1 cellular context compared by ENCODE assay signal in genomic region chr15:90201150-90201943, GRCh38.
TF ChIP-seq lines count a peak whose summit lies in the region.

Gene SEMA4B (plus strand): TSS chr15:90201330. CDS start chr15:90201579, 249 bp downstream.

TF ChIP-seq in HepG2, 621 proteins besides CTCF, POLR2A, EP300 and RAD21 (continued from another document and continues in another):
- TF ChIP-seq MLXIP (CRISPR knock-in tag; IDR thresholded peaks at IDR 0.05; ENCODE audit: borderline replicate concordance), result no peak; the same call in 1 of the 2 replicates
- no peak for TF ChIP-seq ZFAT (CRISPR knock-in tag; conservative IDR thresholded peaks at IDR 0.05)
- no peak for TF ChIP-seq ZNF142 (CRISPR knock-in tag; IDR thresholded peaks at IDR 0.05)
- no peak for TF ChIP-seq MIXL1 (CRISPR knock-in tag; IDR thresholded peaks at IDR 0.05)
- peak; percentile 27; the same call in 1 of the 2 replicates for TF ChIP-seq ZNF770 (CRISPR knock-in tag; IDR thresholded peaks at IDR 0.05)
- no peak for TF ChIP-seq TERF1 (CRISPR knock-in tag; IDR thresholded peaks at IDR 0.05)
- TF ChIP-seq TCF12 (IDR thresholded peaks at IDR 0.05), result no peak
- 0 out of 2 replicates have a peak, but pooled peaks have one; percentile 54 for TF ChIP-seq TCF12 (CRISPR knock-in tag; IDR thresholded peaks at IDR 0.05)
- TF ChIP-seq TP53 (CRISPR knock-in tag; conservative IDR thresholded peaks at IDR 0.05), result no peak
- TF ChIP-seq ZSCAN5A (CRISPR knock-in tag; IDR thresholded peaks at IDR 0.05; ENCODE audit: borderline replicate concordance), result no peak
- TF ChIP-seq EED (CRISPR knock-in tag; IDR thresholded peaks at IDR 0.05), result no peak
- peak in 1 of 2 experiments; percentile 31; a peak in 1 of 4 replicates for TF ChIP-seq KLF16 (CRISPR knock-in tag; IDR thresholded peaks at IDR 0.05)
- peak; percentile 36; the same call in 1 of the 2 replicates for TF ChIP-seq ZNF709 (CRISPR knock-in tag; IDR thresholded peaks at IDR 0.05)
- no peak for TF ChIP-seq PCBP2 (optimal IDR thresholded peaks at IDR 0.05; ENCODE audit: low read depth, low read length, poor library complexity, severe bottlenecking)
- no peak for TF ChIP-seq DBP (CRISPR knock-in tag; IDR thresholded peaks at IDR 0.05; ENCODE audit: not compliant biosample characterization)
- TF ChIP-seq TFAP4 (IDR thresholded peaks at IDR 0.05; ENCODE audit: borderline replicate concordance, low read depth), result no peak
- no peak for TF ChIP-seq ZNF496 (CRISPR knock-in tag; IDR thresholded peaks at IDR 0.05; ENCODE audit: insufficient replicate concordance)
- peak; percentile 16 for TF ChIP-seq RBM39 (IDR thresholded peaks at IDR 0.05; ENCODE audit: low read depth, low read length, poor library complexity, severe bottlenecking)
- TF ChIP-seq SP5 (CRISPR knock-in tag; IDR thresholded peaks at IDR 0.05; ENCODE audit: borderline replicate concordance, low read depth), result peak; percentile 54; the same call in 1 of the 2 replicates
- TF ChIP-seq DPF2 (CRISPR knock-in tag; IDR thresholded peaks at IDR 0.05; ENCODE audit: borderline replicate concordance, low read depth), result no peak
- TF ChIP-seq HINFP (CRISPR knock-in tag; IDR thresholded peaks at IDR 0.05; ENCODE audit: low read depth), result no peak
- no peak for TF ChIP-seq ZNF597 (CRISPR knock-in tag; IDR thresholded peaks at IDR 0.05)
- peak; percentile 50 for TF ChIP-seq ZNF430 (CRISPR knock-in tag; IDR thresholded peaks at IDR 0.05)
- TF ChIP-seq ZNF343 (CRISPR knock-in tag; IDR thresholded peaks at IDR 0.05), result no peak
- peak; percentile 70 for TF ChIP-seq SAP130 (CRISPR knock-in tag; IDR thresholded peaks at IDR 0.05; ENCODE audit: low read depth)
- no peak for TF ChIP-seq CSRNP2 (CRISPR knock-in tag; conservative IDR thresholded peaks at IDR 0.05; ENCODE audit: low read depth)
- no peak; the same call in 1 of the 2 replicates for TF ChIP-seq CENPBD1 (CRISPR knock-in tag; IDR thresholded peaks at IDR 0.05; ENCODE audit: borderline replicate concordance, low read depth)
- no peak for TF ChIP-seq ZNF569 (CRISPR knock-in tag; IDR thresholded peaks at IDR 0.05; ENCODE audit: borderline replicate concordance)
- TF ChIP-seq SRY (CRISPR knock-in tag; IDR thresholded peaks at IDR 0.05), result no peak
- no peak for TF ChIP-seq TFE3 (CRISPR knock-in tag; IDR thresholded peaks at IDR 0.05)
